Comparison of ENCODE assay signal across 8 cellular contexts in genomic region chr20:34022154-34022842, GRCh38. TPM values are rescaled to one million over a fixed set of nuclear protein-coding genes. Genes with fewer than 3 reads are reported as not detected.
DNase-seq lines count a peak whose midpoint lies in the region; ATAC-seq and TF ChIP-seq lines count a peak whose summit lies in the region.

No MANE protein-coding gene starts in this region.

- TF ChIP-seq CTCF in fibroblast of the aortic adventitia (IDR thresholded peaks at IDR 0.05; ENCODE audit: insufficient read depth, low read length), result peak; percentile 32

- no peaks in the 10 kb centered on the region for H3K9me3 Mint-ChIP-seq in activated CD8-positive, alpha-beta memory T cell treated with anti-CD3 and anti-CD28 coated beads, Interleukin-2, amount 10 ng/mL, durations not matched to agents 7 days and 5 days (ENCODE audit: low read depth)

- no peak overlapping the region for H3K4me3 ChIP-seq in fibroblast of the aortic adventitia (ENCODE audit: low read depth, low read length)

- peaks cover 38% of the 10 kb centered on the region for H3K4me1 Mint-ChIP-seq in activated CD8-positive, alpha-beta memory T cell treated with anti-CD3 and anti-CD28 coated beads, Interleukin-2, amount 10 ng/mL, durations not matched to agents 7 days and 5 days

- CTCF ChIA-PET in activated CD8-positive, alpha-beta memory T cell treated with anti-CD3 and anti-CD28 coated beads, Interleukin-2, amount 10 ng/mL, durations not matched to agents 7 days and 5 days (lab: Charles Lee), result interaction anchor here (0.7 to 2.2 kb wide), 16 partner anchors 10 to 1353 kb away, joined by 3 to 8 read pairs (median 5); partner anchors contain the start of gene RALY

- peak; percentile 62 for ATAC-seq in activated CD8-positive, alpha-beta memory T cell treated with anti-CD3 and anti-CD28 coated beads, Interleukin-2, amount 10 ng/mL, durations not matched to agents 7 days and 5 days
- ATAC-seq in HG02798 (IDR thresholded peaks at IDR 0.05; ENCODE audit: poor library complexity, unreplicated experiment) (peak; percentile 53), HG02938 (IDR thresholded peaks at IDR 0.05; ENCODE audit: unreplicated experiment) (no peak)

- H3K27me3 Mint-ChIP-seq in activated CD8-positive, alpha-beta memory T cell treated with anti-CD3 and anti-CD28 coated beads, Interleukin-2, amount 10 ng/mL, durations not matched to agents 7 days and 5 days, result no peaks in the 10 kb centered on the region

- no peak overlapping the region for H3K27ac Mint-ChIP-seq in activated CD8-positive, alpha-beta memory T cell treated with anti-CD3 and anti-CD28 coated beads, Interleukin-2, amount 10 ng/mL, durations not matched to agents 7 days and 5 days

- H3K36me3 Mint-ChIP-seq in activated CD8-positive, alpha-beta memory T cell treated with anti-CD3 and anti-CD28 coated beads, Interleukin-2, amount 10 ng/mL, durations not matched to agents 7 days and 5 days, result peaks cover 6% of the 10 kb centered on the region

- no peak for DNase-seq in activated CD8-positive, alpha-beta memory T cell treated with anti-CD3 and anti-CD28 coated beads, Interleukin-2, amount 10 ng/mL, durations not matched to agents 7 days and 5 days
- DNase-seq in activated CD8-positive, alpha-beta memory T cell treated with anti-CD3 and anti-CD28 coated beads for 24 hours, result no peak
- DNase-seq in RPMI7951 (ENCODE audit: low read depth) (peak; percentile 38), fibroblast of the aortic adventitia (ENCODE audit: low read depth) (no peak), cortex of kidney (lab: John Stamatoyannopoulos, UW) (no peak), mesenteric fat pad (ENCODE audit: low spot score) (no peak)

- no peak overlapping the region for H3K4me3 Mint-ChIP-seq in activated CD8-positive, alpha-beta memory T cell treated with anti-CD3 and anti-CD28 coated beads, Interleukin-2, amount 10 ng/mL, durations not matched to agents 7 days and 5 days

RNA-seq across cellular contexts. Expression of gene RALY, which starts 28.6 kb away (rescaled TPM):
- 100 to 1,000 TPM; 177 to 221 TPM for total RNA-seq in activated CD8-positive, alpha-beta memory T cell treated with anti-CD3 and anti-CD28 coated beads, Interleukin-2, amount 10 ng/mL, durations not matched to agents 7 days and 5 days
- total RNA-seq in RPMI7951 (2014; rRNA removed; shearing (Covaris generic)), result 144 and 153 TPM in 2 replicates
- total RNA-seq in fibroblast of the aortic adventitia (ENCODE audit: low replicate concordance) (36.5 and 67.4 TPM in 2 replicates), mesenteric fat pad (92.4 TPM)
